1 cellular context compared by ENCODE assay signal in the genomic region with DNA sequence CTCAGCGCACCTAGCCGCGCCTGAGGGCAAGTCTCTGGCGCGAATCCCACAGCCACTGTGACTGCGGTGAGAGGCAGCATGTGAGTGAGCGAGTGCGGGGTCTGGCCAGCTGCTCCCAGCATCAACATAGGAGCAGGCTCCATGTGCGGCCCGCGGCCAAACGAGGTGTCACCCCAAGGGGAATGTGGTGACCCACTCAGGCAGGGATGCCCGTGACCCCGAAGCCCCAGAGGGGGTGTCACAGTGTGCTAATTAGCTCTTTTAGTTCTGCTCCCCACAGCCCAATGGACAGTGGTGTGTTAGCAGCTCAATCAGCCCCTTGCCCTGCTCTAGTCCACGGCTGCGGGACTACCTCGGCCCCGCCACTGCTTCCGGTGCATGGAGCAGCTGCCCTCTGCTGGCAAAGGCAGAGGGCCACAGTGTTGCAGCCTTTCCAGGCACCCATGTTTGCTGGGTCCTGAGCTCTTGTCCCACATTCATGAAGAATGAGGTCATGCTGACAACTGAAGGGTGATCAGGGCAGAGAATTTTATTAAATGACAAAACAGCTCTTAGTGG.
TF ChIP-seq lines count a peak whose summit lies in the region.

No MANE protein-coding gene starts in this region.

TF ChIP-seq in HepG2, 621 proteins besides CTCF, POLR2A, EP300 and RAD21 (continued from another document):
- 0 out of 2 replicates have a peak, but pooled peaks have one; percentile 40 for TF ChIP-seq ZNF644 (CRISPR knock-in tag; IDR thresholded peaks at IDR 0.05; ENCODE audit: low read depth)
- TF ChIP-seq, protein P1, sequence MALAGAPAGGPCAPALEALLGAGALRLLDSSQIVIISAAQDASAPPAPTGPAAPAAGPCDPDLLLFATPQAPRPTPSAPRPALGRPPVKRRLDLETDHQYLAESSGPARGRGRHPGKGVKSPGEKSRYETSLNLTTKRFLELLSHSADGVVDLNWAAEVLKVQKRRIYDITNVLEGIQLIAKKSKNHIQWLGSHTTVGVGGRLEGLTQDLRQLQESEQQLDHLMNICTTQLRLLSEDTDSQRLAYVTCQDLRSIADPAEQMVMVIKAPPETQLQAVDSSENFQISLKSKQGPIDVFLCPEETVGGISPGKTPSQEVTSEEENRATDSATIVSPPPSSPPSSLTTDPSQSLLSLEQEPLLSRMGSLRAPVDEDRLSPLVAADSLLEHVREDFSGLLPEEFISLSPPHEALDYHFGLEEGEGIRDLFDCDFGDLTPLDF (CRISPR knock-in tag; IDR thresholded peaks at IDR 0.05), result no peak
- TF ChIP-seq SETDB1 (CRISPR knock-in tag; IDR thresholded peaks at IDR 0.05; ENCODE audit: borderline replicate concordance), result no peak
- no peak for TF ChIP-seq ZNF451 (CRISPR knock-in tag; IDR thresholded peaks at IDR 0.05)
- no peak for TF ChIP-seq ZNF430 (CRISPR knock-in tag; IDR thresholded peaks at IDR 0.05)
- TF ChIP-seq HNRNPH1 (optimal IDR thresholded peaks at IDR 0.05; ENCODE audit: low read depth, low read length), result no peak
- no peak for TF ChIP-seq ZBTB21 (CRISPR knock-in tag; IDR thresholded peaks at IDR 0.05)
- TF ChIP-seq SNAPC2 (CRISPR knock-in tag; IDR thresholded peaks at IDR 0.05), result no peak
- no peak for TF ChIP-seq NFIC (IDR thresholded peaks at IDR 0.05; ENCODE audit: low read length)
- TF ChIP-seq JUNB (CRISPR knock-in tag; IDR thresholded peaks at IDR 0.05; ENCODE audit: borderline replicate concordance), result no peak
- TF ChIP-seq ZNF766 (CRISPR knock-in tag; IDR thresholded peaks at IDR 0.05; ENCODE audit: borderline replicate concordance), result peak; percentile 59; the same call in 1 of the 2 replicates
- TF ChIP-seq ZFP62 (CRISPR knock-in tag; IDR thresholded peaks at IDR 0.05), result no peak
- peak; percentile 22; the same call in 1 of the 2 replicates for TF ChIP-seq KAT8 (CRISPR knock-in tag; IDR thresholded peaks at IDR 0.05)
- peak; percentile 48 for TF ChIP-seq SMC3 (IDR thresholded peaks at IDR 0.05; ENCODE audit: low read length)
- peak; percentile 66 for TF ChIP-seq ELF1 (CRISPR knock-in tag; IDR thresholded peaks at IDR 0.05)
- TF ChIP-seq NKX3-1 (CRISPR knock-in tag; IDR thresholded peaks at IDR 0.05), result no peak
- TF ChIP-seq, protein P2, sequence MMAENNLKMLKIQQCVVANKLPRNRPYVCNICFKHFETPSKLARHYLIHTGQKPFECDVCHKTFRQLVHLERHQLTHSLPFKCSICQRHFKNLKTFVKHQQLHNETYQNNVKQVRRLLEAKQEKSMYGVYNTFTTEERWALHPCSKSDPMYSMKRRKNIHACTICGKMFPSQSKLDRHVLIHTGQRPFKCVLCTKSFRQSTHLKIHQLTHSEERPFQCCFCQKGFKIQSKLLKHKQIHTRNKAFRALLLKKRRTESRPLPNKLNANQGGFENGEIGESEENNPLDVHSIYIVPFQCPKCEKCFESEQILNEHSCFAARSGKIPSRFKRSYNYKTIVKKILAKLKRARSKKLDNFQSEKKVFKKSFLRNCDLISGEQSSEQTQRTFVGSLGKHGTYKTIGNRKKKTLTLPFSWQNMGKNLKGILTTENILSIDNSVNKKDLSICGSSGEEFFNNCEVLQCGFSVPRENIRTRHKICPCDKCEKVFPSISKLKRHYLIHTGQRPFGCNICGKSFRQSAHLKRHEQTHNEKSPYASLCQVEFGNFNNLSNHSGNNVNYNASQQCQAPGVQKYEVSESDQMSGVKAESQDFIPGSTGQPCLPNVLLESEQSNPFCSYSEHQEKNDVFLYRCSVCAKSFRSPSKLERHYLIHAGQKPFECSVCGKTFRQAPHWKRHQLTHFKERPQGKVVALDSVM (CRISPR knock-in tag; IDR thresholded peaks at IDR 0.05), result no peak
- TF ChIP-seq, protein P3, sequence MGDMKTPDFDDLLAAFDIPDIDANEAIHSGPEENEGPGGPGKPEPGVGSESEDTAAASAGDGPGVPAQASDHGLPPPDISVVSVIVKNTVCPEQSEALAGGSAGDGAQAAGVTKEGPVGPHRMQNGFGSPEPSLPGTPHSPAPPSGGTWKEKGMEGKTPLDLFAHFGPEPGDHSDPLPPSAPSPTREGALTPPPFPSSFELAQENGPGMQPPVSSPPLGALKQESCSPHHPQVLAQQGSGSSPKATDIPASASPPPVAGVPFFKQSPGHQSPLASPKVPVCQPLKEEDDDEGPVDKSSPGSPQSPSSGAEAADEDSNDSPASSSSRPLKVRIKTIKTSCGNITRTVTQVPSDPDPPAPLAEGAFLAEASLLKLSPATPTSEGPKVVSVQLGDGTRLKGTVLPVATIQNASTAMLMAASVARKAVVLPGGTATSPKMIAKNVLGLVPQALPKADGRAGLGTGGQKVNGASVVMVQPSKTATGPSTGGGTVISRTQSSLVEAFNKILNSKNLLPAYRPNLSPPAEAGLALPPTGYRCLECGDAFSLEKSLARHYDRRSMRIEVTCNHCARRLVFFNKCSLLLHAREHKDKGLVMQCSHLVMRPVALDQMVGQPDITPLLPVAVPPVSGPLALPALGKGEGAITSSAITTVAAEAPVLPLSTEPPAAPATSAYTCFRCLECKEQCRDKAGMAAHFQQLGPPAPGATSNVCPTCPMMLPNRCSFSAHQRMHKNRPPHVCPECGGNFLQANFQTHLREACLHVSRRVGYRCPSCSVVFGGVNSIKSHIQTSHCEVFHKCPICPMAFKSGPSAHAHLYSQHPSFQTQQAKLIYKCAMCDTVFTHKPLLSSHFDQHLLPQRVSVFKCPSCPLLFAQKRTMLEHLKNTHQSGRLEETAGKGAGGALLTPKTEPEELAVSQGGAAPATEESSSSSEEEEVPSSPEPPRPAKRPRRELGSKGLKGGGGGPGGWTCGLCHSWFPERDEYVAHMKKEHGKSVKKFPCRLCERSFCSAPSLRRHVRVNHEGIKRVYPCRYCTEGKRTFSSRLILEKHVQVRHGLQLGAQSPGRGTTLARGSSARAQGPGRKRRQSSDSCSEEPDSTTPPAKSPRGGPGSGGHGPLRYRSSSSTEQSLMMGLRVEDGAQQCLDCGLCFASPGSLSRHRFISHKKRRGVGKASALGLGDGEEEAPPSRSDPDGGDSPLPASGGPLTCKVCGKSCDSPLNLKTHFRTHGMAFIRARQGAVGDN (CRISPR knock-in tag; IDR thresholded peaks at IDR 0.05), result peak; percentile 50
- no peak for TF ChIP-seq FOXA1 (IDR thresholded peaks at IDR 0.05)
- TF ChIP-seq FOXA1 (CRISPR knock-in tag; IDR thresholded peaks at IDR 0.05), result no peak
- no peak for TF ChIP-seq ZNF20 (CRISPR knock-in tag; IDR thresholded peaks at IDR 0.05)
- peak; percentile 51 for TF ChIP-seq YY1 (IDR thresholded peaks at IDR 0.05; ENCODE audit: insufficient read depth, insufficient replicate concordance, low read depth, low read length)
- TF ChIP-seq, protein P4, sequence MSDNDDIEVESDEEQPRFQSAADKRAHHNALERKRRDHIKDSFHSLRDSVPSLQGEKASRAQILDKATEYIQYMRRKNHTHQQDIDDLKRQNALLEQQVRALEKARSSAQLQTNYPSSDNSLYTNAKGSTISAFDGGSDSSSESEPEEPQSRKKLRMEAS (IDR thresholded peaks at IDR 0.05), result 0 out of 2 replicates have a peak, but pooled peaks have one; percentile 22
- TF ChIP-seq, protein P5, sequence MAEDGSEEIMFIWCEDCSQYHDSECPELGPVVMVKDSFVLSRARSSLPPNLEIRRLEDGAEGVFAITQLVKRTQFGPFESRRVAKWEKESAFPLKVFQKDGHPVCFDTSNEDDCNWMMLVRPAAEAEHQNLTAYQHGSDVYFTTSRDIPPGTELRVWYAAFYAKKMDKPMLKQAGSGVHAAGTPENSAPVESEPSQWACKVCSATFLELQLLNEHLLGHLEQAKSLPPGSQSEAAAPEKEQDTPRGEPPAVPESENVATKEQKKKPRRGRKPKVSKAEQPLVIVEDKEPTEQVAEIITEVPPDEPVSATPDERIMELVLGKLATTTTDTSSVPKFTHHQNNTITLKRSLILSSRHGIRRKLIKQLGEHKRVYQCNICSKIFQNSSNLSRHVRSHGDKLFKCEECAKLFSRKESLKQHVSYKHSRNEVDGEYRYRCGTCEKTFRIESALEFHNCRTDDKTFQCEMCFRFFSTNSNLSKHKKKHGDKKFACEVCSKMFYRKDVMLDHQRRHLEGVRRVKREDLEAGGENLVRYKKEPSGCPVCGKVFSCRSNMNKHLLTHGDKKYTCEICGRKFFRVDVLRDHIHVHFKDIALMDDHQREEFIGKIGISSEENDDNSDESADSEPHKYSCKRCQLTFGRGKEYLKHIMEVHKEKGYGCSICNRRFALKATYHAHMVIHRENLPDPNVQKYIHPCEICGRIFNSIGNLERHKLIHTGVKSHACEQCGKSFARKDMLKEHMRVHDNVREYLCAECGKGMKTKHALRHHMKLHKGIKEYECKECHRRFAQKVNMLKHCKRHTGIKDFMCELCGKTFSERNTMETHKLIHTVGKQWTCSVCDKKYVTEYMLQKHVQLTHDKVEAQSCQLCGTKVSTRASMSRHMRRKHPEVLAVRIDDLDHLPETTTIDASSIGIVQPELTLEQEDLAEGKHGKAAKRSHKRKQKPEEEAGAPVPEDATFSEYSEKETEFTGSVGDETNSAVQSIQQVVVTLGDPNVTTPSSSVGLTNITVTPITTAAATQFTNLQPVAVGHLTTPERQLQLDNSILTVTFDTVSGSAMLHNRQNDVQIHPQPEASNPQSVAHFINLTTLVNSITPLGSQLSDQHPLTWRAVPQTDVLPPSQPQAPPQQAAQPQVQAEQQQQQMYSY (CRISPR knock-in tag; IDR thresholded peaks at IDR 0.05), result no peak
- TF ChIP-seq ZNF225 (CRISPR knock-in tag; IDR thresholded peaks at IDR 0.05), result no peak
- TF ChIP-seq NFIB (CRISPR knock-in tag; IDR thresholded peaks at IDR 0.05; ENCODE audit: borderline replicate concordance), result no peak
- TF ChIP-seq ZNF205 (CRISPR knock-in tag; IDR thresholded peaks at IDR 0.05), result no peak
- TF ChIP-seq JUN (CRISPR knock-in tag; IDR thresholded peaks at IDR 0.05), result peak; percentile 83
- TF ChIP-seq NR1H2 (CRISPR knock-in tag; IDR thresholded peaks at IDR 0.05; ENCODE audit: borderline replicate concordance, low read depth), result no peak
- TF ChIP-seq ZNF264 (CRISPR knock-in tag; IDR thresholded peaks at IDR 0.05), result no peak
- no peak for TF ChIP-seq ZFP90 (CRISPR knock-in tag; IDR thresholded peaks at IDR 0.05; ENCODE audit: borderline replicate concordance)
- no peak for TF ChIP-seq ZFP36L1 (CRISPR knock-in tag; IDR thresholded peaks at IDR 0.05)
- TF ChIP-seq GABPA (IDR thresholded peaks at IDR 0.05; ENCODE audit: low read depth, low read length), result 0 out of 2 replicates have a peak, but pooled peaks have one; percentile 14
- peak; percentile 75 for TF ChIP-seq GABPA (CRISPR knock-in tag; IDR thresholded peaks at IDR 0.05; ENCODE audit: low read depth)
- TF ChIP-seq, protein P6, sequence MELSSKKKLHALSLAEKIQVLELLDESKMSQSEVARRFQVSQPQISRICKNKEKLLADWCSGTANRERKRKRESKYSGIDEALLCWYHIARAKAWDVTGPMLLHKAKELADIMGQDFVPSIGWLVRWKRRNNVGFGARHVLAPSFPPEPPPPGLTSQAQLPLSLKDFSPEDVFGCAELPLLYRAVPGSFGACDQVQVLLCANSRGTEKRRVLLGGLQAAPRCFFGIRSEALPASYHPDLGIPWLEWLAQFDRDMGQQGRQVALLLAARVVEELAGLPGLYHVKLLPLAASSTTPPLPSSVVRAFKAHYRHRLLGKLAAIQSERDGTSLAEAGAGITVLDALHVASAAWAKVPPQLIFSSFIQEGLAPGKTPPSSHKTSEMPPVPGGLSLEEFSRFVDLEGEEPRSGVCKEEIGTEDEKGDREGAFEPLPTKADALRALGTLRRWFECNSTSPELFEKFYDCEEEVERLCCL (CRISPR knock-in tag; IDR thresholded peaks at IDR 0.05; ENCODE audit: borderline replicate concordance), result no peak
- no peak for TF ChIP-seq ZNF775 (CRISPR knock-in tag; IDR thresholded peaks at IDR 0.05; ENCODE audit: borderline replicate concordance)
- TF ChIP-seq, protein P7, sequence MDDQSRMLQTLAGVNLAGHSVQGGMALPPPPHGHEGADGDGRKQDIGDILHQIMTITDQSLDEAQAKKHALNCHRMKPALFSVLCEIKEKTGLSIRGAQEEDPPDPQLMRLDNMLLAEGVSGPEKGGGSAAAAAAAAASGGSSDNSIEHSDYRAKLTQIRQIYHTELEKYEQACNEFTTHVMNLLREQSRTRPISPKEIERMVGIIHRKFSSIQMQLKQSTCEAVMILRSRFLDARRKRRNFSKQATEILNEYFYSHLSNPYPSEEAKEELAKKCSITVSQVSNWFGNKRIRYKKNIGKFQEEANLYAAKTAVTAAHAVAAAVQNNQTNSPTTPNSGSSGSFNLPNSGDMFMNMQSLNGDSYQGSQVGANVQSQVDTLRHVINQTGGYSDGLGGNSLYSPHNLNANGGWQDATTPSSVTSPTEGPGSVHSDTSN (CRISPR knock-in tag; IDR thresholded peaks at IDR 0.05; ENCODE audit: borderline replicate concordance), result no peak
